ENCODE assay signal across 8 cellular contexts in the genomic region with DNA sequence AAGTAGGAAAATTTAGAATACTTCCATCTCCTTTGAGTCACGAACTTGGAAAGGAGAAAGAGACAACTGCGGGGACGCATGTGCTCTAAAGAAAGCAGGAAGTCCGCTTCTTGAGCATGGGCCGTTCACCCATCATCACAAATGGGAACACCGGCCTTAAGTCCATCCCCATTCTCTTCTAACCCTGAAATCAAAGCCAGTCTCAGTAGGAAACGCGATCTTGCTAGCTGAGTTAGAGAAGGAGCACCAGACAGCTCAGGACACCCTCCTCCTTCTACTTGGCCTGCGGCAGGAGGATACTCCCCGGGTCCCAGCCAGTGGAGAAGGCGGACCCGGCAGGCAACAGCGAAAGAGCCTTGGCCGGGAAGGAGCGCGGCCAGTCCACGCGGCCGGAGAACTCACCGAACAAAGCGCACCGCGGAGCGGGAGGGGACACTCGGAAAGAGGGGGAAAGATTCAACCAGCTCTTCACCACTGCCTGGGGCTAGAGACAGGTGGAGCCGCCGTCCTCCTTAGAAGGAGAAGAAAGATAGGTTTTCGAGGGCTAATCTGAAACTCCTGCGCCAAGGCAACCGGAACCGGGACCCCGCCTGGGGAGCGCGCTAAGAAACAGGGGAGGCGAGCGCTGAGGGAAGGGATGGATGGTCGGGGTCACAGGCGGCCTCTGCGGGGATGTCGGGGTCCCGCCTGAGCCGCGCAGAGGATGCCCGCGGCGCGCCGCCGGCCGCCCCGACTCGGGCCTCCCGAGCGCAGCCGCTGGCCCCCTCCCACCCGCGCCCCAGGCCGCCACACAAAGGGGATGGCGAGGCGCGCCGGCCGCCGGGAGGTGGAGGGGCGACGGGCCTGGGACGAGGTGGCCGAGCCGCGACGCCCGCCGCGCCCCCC. TPM values are rescaled to one million over a fixed set of nuclear protein-coding genes. Genes with fewer than 3 reads are reported as not detected.
DNase-seq lines count a peak whose midpoint lies in the region; ATAC-seq and TF ChIP-seq lines count a peak whose summit lies in the region.

No MANE protein-coding gene starts in this region.

- peaks cover 6% of the 10 kb centered on the region for H3K79me2 ChIP-seq in trophoblast cell (ENCODE audit: control insufficient read depth, insufficient read depth, low read length, poor library complexity)

- no peak overlapping the region for H2AK5ac ChIP-seq in trophoblast cell (ENCODE audit: low read length)

- H3K27me3 Mint-ChIP-seq in Calu3 (ENCODE audit: unreplicated experiment) = no peaks in the 10 kb centered on the region

- H3K79me1 ChIP-seq in trophoblast cell (ENCODE audit: low read length) = peaks cover 9% of the 10 kb centered on the region

- H3K4me1 Mint-ChIP-seq in Calu3 (ENCODE audit: low read depth, unreplicated experiment) = peaks cover 12% of the 10 kb centered on the region

- H3K9ac ChIP-seq in trophoblast cell (ENCODE audit: low read length) = peak overlapping the region; percentile 85

- intact Hi-C loops in Calu3 (cut with micrococcal nuclease; ENCODE audit: unreplicated experiment) = loop anchor here (5.0 kb wide), 2 partner anchors 49 to 159 kb away; no protein-coding TSS in a partner anchor
- intact Hi-C loops in heart left ventricle (cut with DNase I) = loop anchor here in 7 of 10 donors (5.0 to 10.0 kb wide), 5 partner anchors 39 to 171 kb away; no protein-coding TSS in a partner anchor
- intact Hi-C loops in vagina (cut with DNase I) = loop anchor here (10.0 kb wide), 1 partner anchor 191 kb away; no protein-coding TSS in a partner anchor

- no peak overlapping the region for H2BK5ac ChIP-seq in trophoblast cell (ENCODE audit: low read depth, low read length, poor library complexity)

- H3K9me3 ChIP-seq in heart left ventricle (no peaks in the 10 kb centered on the region), trophoblast cell (ENCODE audit: insufficient read depth, low read depth, low read length) (no peaks in the 10 kb centered on the region), vagina (no peaks in the 10 kb centered on the region)

- DNase-seq in Calu3 = peak; percentile 33
- peak; percentile 20 to 53 for DNase-seq in SHP77 (lab: John Stamatoyannopoulos, UW)
- peak; percentile 39 to 64 for DNase-seq in activated naive CD4-positive, alpha-beta T cell treated with anti-CD3 and anti-CD28 coated beads, Interleukin-2, amount 50 U/mL, for 72 hours (ENCODE audit: low spot score in 2 of 2)
- DNase-seq in heart left ventricle = peak; percentile 44 to 75 (median 50)
- DNase-seq in trophoblast cell = peak; percentile 50 to 61
- DNase-seq in vagina (ENCODE audit: extremely low spot score in 2 of 2) = no peak

- ATAC-seq in GM19397 (IDR thresholded peaks at IDR 0.05; ENCODE audit: unreplicated experiment) (peak; percentile 22), HG03469 (IDR thresholded peaks at IDR 0.05; ENCODE audit: unreplicated experiment) (peak; percentile 10), heart left ventricle (peak in 3 of 4 donors; percentile 16 to 19 (median 17))
- ATAC-seq in activated naive CD4-positive, alpha-beta T cell treated with anti-CD3 and anti-CD28 coated beads, Interleukin-2, amount 50 U/mL, for 72 hours = peak; percentile 6

- TF ChIP-seq POLR2A in heart left ventricle (IDR thresholded peaks at IDR 0.05) (no peak), vagina (IDR thresholded peaks at IDR 0.05) (no peak)

- H3K14ac ChIP-seq in trophoblast cell (ENCODE audit: low read length) = peak overlapping the region; percentile 95

- peak overlapping the region; percentile 76 for H4K91ac ChIP-seq in trophoblast cell (ENCODE audit: low read depth, low read length)

- TF ChIP-seq CTCF in Calu3 (IDR thresholded peaks at IDR 0.05; ENCODE audit: unreplicated experiment) = no peak
- TF ChIP-seq CTCF in heart left ventricle (IDR thresholded peaks at IDR 0.05) = no peak
- no peak for TF ChIP-seq CTCF in vagina (IDR thresholded peaks at IDR 0.05)

- H3K27me3 ChIP-seq in heart left ventricle = no peaks in the 10 kb centered on the region
- no peaks in the 10 kb centered on the region for H3K27me3 ChIP-seq in trophoblast cell (ENCODE audit: insufficient read depth, low read length)
- H3K27me3 ChIP-seq in vagina = no peaks in the 10 kb centered on the region

- H3K4ac ChIP-seq in trophoblast cell (ENCODE audit: low read depth, low read length) = peak overlapping the region; percentile 77

- BruUV-seq in Calu3 (replicated peaks; lab: Mats Ljungman, UMichigan) = TSS peak; percentile 36

- H3K27ac Mint-ChIP-seq in Calu3 (ENCODE audit: unreplicated experiment) = peak overlapping the region; percentile 88
- peak overlapping the region; percentile 94 to 98 for H3K27ac Mint-ChIP-seq in activated naive CD4-positive, alpha-beta T cell treated with anti-CD3 and anti-CD28 coated beads, Interleukin-2, amount 50 U/mL, for 72 hours

- 0 to 1% (median 1%) methylated on average over 41 to 74 of the region's 74 CpGs for WGBS in heart left ventricle, 4 donors
- WGBS in trophoblast cell (ENCODE audit: extremely low coverage, insufficient coverage, insufficient read length) = no CpG with 5 or more reads among the region's 74 CpGs

- H2AFZ ChIP-seq in trophoblast cell (ENCODE audit: insufficient read depth, low read length, poor library complexity) = peak overlapping the region; percentile 92

- H2BK12ac ChIP-seq in trophoblast cell (ENCODE audit: low read length) = no peak overlapping the region

- H2BK120ac ChIP-seq in trophoblast cell (ENCODE audit: insufficient read depth, low read length, poor library complexity) = peak overlapping the region; percentile 40

- H3K4me3 ChIP-seq in heart left ventricle (peak overlapping the region; percentile 60 to 96 (median 83)), trophoblast cell (ENCODE audit: low read depth, low read length) (peak overlapping the region; percentile 96), vagina (peak overlapping the region; percentile 70 to 87)

- H3K36me3 ChIP-seq in heart left ventricle = no peaks in the 10 kb centered on the region
- H3K36me3 ChIP-seq in trophoblast cell (ENCODE audit: control insufficient read depth in 1 of 2, insufficient read depth in 2 of 2, low read length in 2 of 2) = no peaks in the 10 kb centered on the region
- H3K36me3 ChIP-seq in vagina = no peaks in the 10 kb centered on the region

- H3K27ac ChIP-seq in heart left ventricle (peak overlapping the region; percentile 84 to 97 (median 92)), trophoblast cell (ENCODE audit: low read depth, low read length) (peak overlapping the region; percentile 58), vagina (peak overlapping the region; percentile 98)

- H4K12ac ChIP-seq in trophoblast cell (ENCODE audit: low read depth, low read length) = peak overlapping the region; percentile 56

- H3K18ac ChIP-seq in trophoblast cell (ENCODE audit: low read length) = peak overlapping the region; percentile 99

- peak overlapping the region; percentile 74 for H4K8ac ChIP-seq in trophoblast cell (ENCODE audit: low read depth, low read length)

- H3K36me3 Mint-ChIP-seq in Calu3 (ENCODE audit: insufficient read depth, unreplicated experiment) = peaks cover 23% of the 10 kb centered on the region
- H3K36me3 Mint-ChIP-seq in activated naive CD4-positive, alpha-beta T cell treated with anti-CD3 and anti-CD28 coated beads, Interleukin-2, amount 50 U/mL, for 72 hours = peaks cover 9 to 11% of the 10 kb centered on the region in 2 donors

- no peak overlapping the region for H3K23ac ChIP-seq in trophoblast cell (ENCODE audit: low read length)

- H3K4me1 ChIP-seq in heart left ventricle (peaks cover 0 to 42% (median 16%) of the 10 kb centered on the region in 12 donors), trophoblast cell (ENCODE audit: control insufficient read depth in 1 of 2, insufficient read depth in 2 of 2, low read length in 2 of 2) (no peaks in the 10 kb centered on the region), vagina (peaks cover 42% of the 10 kb centered on the region)

- CTCF ChIA-PET in Calu3 (lab: Charles Lee) = no interaction called here

- peak overlapping the region; percentile 97 for H3K4me3 Mint-ChIP-seq in Calu3 (ENCODE audit: low read depth, unreplicated experiment)

- no peaks in the 10 kb centered on the region for H3K9me3 Mint-ChIP-seq in Calu3 (ENCODE audit: low read depth, unreplicated experiment)
- H3K9me3 Mint-ChIP-seq in activated naive CD4-positive, alpha-beta T cell treated with anti-CD3 and anti-CD28 coated beads, Interleukin-2, amount 50 U/mL, for 72 hours = no peaks in the 10 kb centered on the region

- peak overlapping the region; percentile 74 for H3K4me2 ChIP-seq in trophoblast cell (ENCODE audit: low read length)

RNA-seq across cellular contexts. Expression of a gene that starts 0.8 kb away (rescaled TPM):
- total RNA-seq in Calu3 (2022) = 39.0 and 61.6 TPM in 2 replicates
- total RNA-seq in activated naive CD4-positive, alpha-beta T cell treated with anti-CD3 and anti-CD28 coated beads, Interleukin-2, amount 50 U/mL, for 72 hours = 10 to 100 TPM; 37.5 to 57.0 TPM
- total RNA-seq in heart left ventricle = 10 to 100 TPM in 8 of 9 donors, 1 to 10 TPM in 1; 8.9 to 25.4 (median 16.0) TPM
- 1 to 10 TPM; 2.2 to 7.5 TPM for polyA plus RNA-seq in heart left ventricle
- 15.5 and 16.5 TPM in 2 replicates for polyA plus RNA-seq in trophoblast cell (2013)
- total RNA-seq in vagina = 61.1 TPM

Comparison
In these comparisons a context has a peak if more than half of its experiments do, and no peak if none do; other contexts are left out.
1. DNase-seq: peak in Calu3 (single experiment), SHP77 (2 of 2), activated naive CD4-positive, alpha-beta T cell treated with anti-CD3 and anti-CD28 coated beads, Interleukin-2, amount 50 U/mL, for 72 hours (2 of 2), heart left ventricle (5 of 5) and trophoblast cell (2 of 2); none in vagina (0 of 2).
2. Peak in every context shown above with its lines, with median percentiles within 50 percentile points of each other: ATAC-seq, H3K27ac ChIP-seq and H3K4me3 ChIP-seq.